In the genomic region with DNA sequence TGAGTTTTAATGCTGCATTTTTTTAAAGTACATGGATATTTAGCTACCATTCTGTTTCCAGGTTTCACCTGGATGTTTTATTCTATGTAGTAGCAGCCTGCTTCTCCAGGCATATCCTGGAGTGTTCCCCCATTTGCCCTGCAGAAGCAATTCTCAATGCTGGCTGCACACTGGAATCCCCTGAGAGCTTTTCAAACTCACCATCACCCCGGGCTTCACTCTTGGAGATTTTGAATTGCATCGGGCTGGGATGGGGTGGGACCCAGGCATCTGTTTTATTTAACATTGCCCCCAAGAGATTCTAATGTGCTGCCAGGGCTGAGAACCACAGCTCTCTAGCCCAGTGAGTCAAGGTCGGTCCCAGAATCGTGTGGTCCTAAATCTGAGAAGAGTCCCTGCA, we compare ENCODE assay signal across 14 cellular contexts.
DNase-seq lines count a peak whose midpoint lies in the region; ATAC-seq and TF ChIP-seq lines count a peak whose summit lies in the region.
"Had no signal": no experiment of that assay in that cellular context is flagged by ENCODE, and none has a peak within 500 bp of the region (broad histone marks: within the 10 kb centered on the region; RNA-seq: fewer than 3 reads in every experiment).

No MANE protein-coding gene starts in this region.

- H3K9me3 ChIP-seq in BLaER1 (peaks cover 18% of the 10 kb centered on the region), SK-N-MC (ENCODE audit: low read depth, low read length) (no peaks in the 10 kb centered on the region), thyroid gland (no peaks in the 10 kb centered on the region)

- peak overlapping the region; percentile 38 for H3K4me2 ChIP-seq in BLaER1

- DNase-seq in SK-N-MC (ENCODE audit: low read depth, low spot score): no peak
- peak; percentile 50 to 63 for DNase-seq in thyroid gland
- no peak for DNase-seq in activated CD4-positive, alpha-beta T cell treated with anti-CD3 and anti-CD28 coated beads for 48 hours
- DNase-seq in activated T-cell treated with anti-CD3 and anti-CD28 coated beads, Interleukin-2, amount 50 U/mL, for 1 hour: no peak
- DNase-seq: 8988T; AML-193; Caco-2; Calu3; CD4-positive, alpha-beta T cell; CD8-positive, alpha-beta T cell; GF-D8 had no signal

- no peak overlapping the region for H3K4me3 ChIP-seq in BLaER1
- H3K4me3 ChIP-seq in SK-N-MC: no peak overlapping the region
- no peak overlapping the region for H3K4me3 ChIP-seq in thyroid gland (replicated peaks in 1 of 3)

- H3K9ac ChIP-seq in BLaER1 (no peak overlapping the region), SK-N-MC (ENCODE audit: insufficient read length) (peak overlapping the region; percentile 26)

- no peak for TF ChIP-seq CTCF in thyroid gland (IDR thresholded peaks at IDR 0.05)

- no peaks in the 10 kb centered on the region for H4K20me1 ChIP-seq in BLaER1

- H3K27ac ChIP-seq in BLaER1 (no peak overlapping the region), SK-N-MC (peak overlapping the region; percentile 97), thyroid gland (peak overlapping the region; percentile 59 to 70 (median 67))
- H3K27ac ChIP-seq: C4-2B had no signal

- intact Hi-C loops in thyroid gland (cut with DNase I): loop anchor here (10.0 kb wide), 1 partner anchor 165 kb away; no protein-coding TSS in a partner anchor

- no peaks in the 10 kb centered on the region for H3K27me3 ChIP-seq in BLaER1
- H3K27me3 ChIP-seq in thyroid gland: no peaks in the 10 kb centered on the region

- no peak for TF ChIP-seq POLR2A in thyroid gland (IDR thresholded peaks at IDR 0.05)

- H3K4me1 ChIP-seq in BLaER1 (peaks cover 14% of the 10 kb centered on the region), thyroid gland (peaks cover 27 to 59% of the 10 kb centered on the region in 2 donors)
- H3K4me1 ChIP-seq: Caco-2 had no signal

- WGBS in thyroid gland, 2 donors: 20 to 32% methylated on average over 4 of the region's 4 CpGs

- ATAC-seq in GM18498 (IDR thresholded peaks at IDR 0.05; ENCODE audit: unreplicated experiment): no peak
- ATAC-seq: CD8-positive, alpha-beta T cell had no signal

- H3K36me3 ChIP-seq in BLaER1 (no peaks in the 10 kb centered on the region), SK-N-MC (ENCODE audit: insufficient read depth, low read length) (0 out of 2 replicates have a peak, but pooled peaks cover 1% of the 10 kb centered on the region), thyroid gland (no peaks in the 10 kb centered on the region)

Comparison
In these comparisons a context has a peak if more than half of its experiments do, and no peak if none do; other contexts are left out.
1. DNase-seq: peak in thyroid gland (2 of 2); none in SK-N-MC (single experiment), activated CD4-positive, alpha-beta T cell treated with anti-CD3 and anti-CD28 coated beads for 48 hours (single experiment) and activated T-cell treated with anti-CD3 and anti-CD28 coated beads, Interleukin-2, amount 50 U/mL, for 1 hour (single experiment).